8 cellular contexts compared by ENCODE assay signal in genomic region chr7:5677538-5678294, GRCh38.
DNase-seq lines count a peak whose midpoint lies in the region; ATAC-seq and TF ChIP-seq lines count a peak whose summit lies in the region.

No MANE protein-coding gene starts in this region.

- peaks cover 38% of the 10 kb centered on the region for H3K4me1 Mint-ChIP-seq in T-helper 17 cell
- peaks cover 32% of the 10 kb centered on the region for H3K4me1 Mint-ChIP-seq in stimulated activated effector memory CD8-positive, alpha-beta T cell treated with anti-CD3 and anti-CD28 coated beads, Interleukin-12 subunit alpha, Interleukin-12 subunit beta, amount 100 ng/mL, for 72 hours

- TF ChIP-seq CTCF in colonic mucosa (IDR thresholded peaks at IDR 0.05): peak; percentile 48

- no peak overlapping the region for H3K4me3 ChIP-seq in colonic mucosa

- no peaks in the 10 kb centered on the region for H3K36me3 ChIP-seq in colonic mucosa

- intact Hi-C loops in colonic mucosa (cut with DNase I): no loop called here

- no peak overlapping the region for H3K27ac ChIP-seq in colonic mucosa

- H3K27me3 Mint-ChIP-seq in T-helper 17 cell: no peaks in the 10 kb centered on the region

- ATAC-seq in T-helper 17 cell (peak; percentile 71), left lobe of liver (peak; percentile 91), GM19023 (IDR thresholded peaks at IDR 0.05; ENCODE audit: unreplicated experiment) (no peak)
- ATAC-seq in stimulated activated effector memory CD8-positive, alpha-beta T cell treated with anti-CD3 and anti-CD28 coated beads, Interleukin-12 subunit alpha, Interleukin-12 subunit beta, amount 100 ng/mL, for 72 hours: peak; percentile 61

- H3K9me3 Mint-ChIP-seq in stimulated activated effector memory CD8-positive, alpha-beta T cell treated with anti-CD3 and anti-CD28 coated beads, Interleukin-12 subunit alpha, Interleukin-12 subunit beta, amount 100 ng/mL, for 72 hours: no peaks in the 10 kb centered on the region

- peak overlapping the region; percentile 32 for H3K27ac Mint-ChIP-seq in T-helper 17 cell
- peak overlapping the region; percentile 68 for H3K27ac Mint-ChIP-seq in stimulated activated effector memory CD8-positive, alpha-beta T cell treated with anti-CD3 and anti-CD28 coated beads, Interleukin-12 subunit alpha, Interleukin-12 subunit beta, amount 100 ng/mL, for 72 hours

- H3K9me3 ChIP-seq in T-helper 17 cell (ENCODE audit: control insufficient read depth, low read length, poor library complexity, severe bottlenecking) (no peaks in the 10 kb centered on the region), colonic mucosa (no peaks in the 10 kb centered on the region)

- H3K4me3 Mint-ChIP-seq in T-helper 17 cell: no peak overlapping the region
- H3K4me3 Mint-ChIP-seq in stimulated activated effector memory CD8-positive, alpha-beta T cell treated with anti-CD3 and anti-CD28 coated beads, Interleukin-12 subunit alpha, Interleukin-12 subunit beta, amount 100 ng/mL, for 72 hours: no peak overlapping the region

- no peaks in the 10 kb centered on the region for H3K36me3 Mint-ChIP-seq in T-helper 17 cell (ENCODE audit: low read depth)
- H3K36me3 Mint-ChIP-seq in stimulated activated effector memory CD8-positive, alpha-beta T cell treated with anti-CD3 and anti-CD28 coated beads, Interleukin-12 subunit alpha, Interleukin-12 subunit beta, amount 100 ng/mL, for 72 hours: peaks cover 21% of the 10 kb centered on the region

- H3K9ac ChIP-seq in colonic mucosa (ENCODE audit: low read depth in 2 of 2, low read length in 2 of 2): peak overlapping the region in 1 of 2 donors; percentile 9

- H3K4me1 ChIP-seq in colonic mucosa: peaks cover 5% of the 10 kb centered on the region

- DNase-seq in NCI-H1417 (lab: John Stamatoyannopoulos, UW): peak in 2 of 3 experiments; percentile 3 to 42
- DNase-seq in NCI-H1417 treated with DMSO at 0.1 percent for 48 hours (lab: John Stamatoyannopoulos, UW): no peak
- peak; percentile 39 to 50 for DNase-seq in Kasumi-1 (lab: John Stamatoyannopoulos, UW)
- peak in 2 of 3 donors; percentile 19 to 31 for DNase-seq in T-helper 17 cell
- DNase-seq in colonic mucosa: peak; percentile 54
- peak; percentile 66 for DNase-seq in left lobe of liver (ENCODE audit: low spot score)
- DNase-seq in stimulated activated effector memory CD8-positive, alpha-beta T cell treated with anti-CD3 and anti-CD28 coated beads, Interleukin-12 subunit alpha, Interleukin-12 subunit beta, amount 100 ng/mL, for 72 hours (ENCODE audit: low spot score in 2 of 2): no peak

- no peaks in the 10 kb centered on the region for H3K27me3 ChIP-seq in colonic mucosa

Comparison
In these comparisons a context has a peak if more than half of its experiments do, and no peak if none do; other contexts are left out.
1. DNase-seq: peak in NCI-H1417 (2 of 3), Kasumi-1 (2 of 2), T-helper 17 cell (2 of 3), colonic mucosa (single experiment) and left lobe of liver (single experiment); none in NCI-H1417 treated with DMSO at 0.1 percent for 48 hours (single experiment) and stimulated activated effector memory CD8-positive, alpha-beta T cell treated with anti-CD3 and anti-CD28 coated beads, Interleukin-12 subunit alpha, Interleukin-12 subunit beta, amount 100 ng/mL, for 72 hours (0 of 2).